In genomic region chr4:4499438-4500123, GRCh38 we compare ENCODE assay signal across 29 cellular contexts.
"Had no signal": no experiment of that assay in that cellular context is flagged by ENCODE, and none has a peak within 500 bp of the region (broad histone marks: within the 10 kb centered on the region; RNA-seq: fewer than 3 reads in every experiment).

No MANE protein-coding gene starts in this region.

- H3K4me1 ChIP-seq: breast epithelium, thyroid gland had no signal

- ATAC-seq: esophagus mucosa; left ventricle myocardium superior; naive thymus-derived CD8-positive, alpha-beta T cell; stimulated activated naive B cell treated with anti-CD40 and anti-IgM and Interleukin-4, amounts not matched to agents 10 μg/mL and 1 μg/mL and 100 μg/mL, for 72 hours had no signal

- H3K27ac ChIP-seq: breast epithelium, sigmoid colon, stomach, thyroid gland, WERI-Rb-1 had no signal

- DNase-seq: activated CD4-positive, alpha-beta memory T cell treated with anti-CD3 and anti-CD28 coated beads for 36 hours; activated CD4-positive, alpha-beta T cell treated with anti-CD3 and anti-CD28 coated beads, Interleukin-2, amount 10 ng/mL, durations not matched to agents 24 days and 14 days; activated CD4-positive, CD25-positive, alpha-beta regulatory T cell treated with anti-CD3 and anti-CD28 coated beads, Interleukin-2, amount 50 U/mL, for 72 hours; activated CD8-positive, alpha-beta memory T cell treated with anti-CD3 and anti-CD28 coated beads, Interleukin-2, amount 50 U/mL, for 48 hours; activated gamma-delta T cell; activated naive CD4-positive, alpha-beta T cell treated with anti-CD3 and anti-CD28 coated beads, Interleukin-2, amount 10 ng/mL, durations not matched to agents 7 days and 5 days; activated naive CD8-positive, alpha-beta T cell treated with anti-CD3 and anti-CD28 coated beads, Interleukin-2, amount 10 ng/mL, durations not matched to agents 7 days and 5 days; activated T-cell treated with anti-CD3 and anti-CD28 coated beads, Interleukin-2, amount 50 U/mL, for 24 hours; central memory CD4-positive, alpha-beta T cell; foreskin fibroblast; head of caudate nucleus; hypothalamus; immature natural killer cell; kidney glomerular epithelial cell; left ventricle myocardium superior; midbrain; naive thymus-derived CD8-positive, alpha-beta T cell; retina; sigmoid colon; stimulated activated CD4-positive, alpha-beta T cell treated with anti-CD3 and anti-CD28 coated beads, Interleukin-1b, Interleukin-23, amount 100 ng/mL, for 48 hours; stimulated activated naive B cell treated with anti-CD40 and anti-IgM and Interleukin-4, amounts not matched to agents 10 μg/mL and 1 μg/mL and 100 μg/mL, for 72 hours; stomach; T-helper 9 cell; thyroid gland; WERI-Rb-1 had no signal

- H3K4me3 ChIP-seq: breast epithelium, sigmoid colon, smooth muscle cell, stomach, thyroid gland had no signal

- FAIRE-seq: astrocyte had no signal

- H3K9me3 ChIP-seq: breast epithelium, sigmoid colon, stomach, thyroid gland had no signal

- H3K36me3 ChIP-seq: breast epithelium, sigmoid colon, stomach, thyroid gland, WERI-Rb-1 had no signal

- H3K4me2 ChIP-seq: smooth muscle cell had no signal

- H3K27me3 ChIP-seq: breast epithelium, sigmoid colon, stomach, thyroid gland had no signal
